ENCODE assay signal across 7 cellular contexts in genomic region chr18:13800505-13801259, GRCh38. TPM values are rescaled to one million over a fixed set of nuclear protein-coding genes. Genes with fewer than 3 reads are reported as not detected.
DNase-seq lines count a peak whose midpoint lies in the region; ATAC-seq and TF ChIP-seq lines count a peak whose summit lies in the region.

No MANE protein-coding gene starts in this region.

- H3K36me3 ChIP-seq in lower lobe of right lung, result no peaks in the 10 kb centered on the region

- H3K9me3 ChIP-seq in lower lobe of right lung, result no peaks in the 10 kb centered on the region

- TF ChIP-seq CTCF in GM12864 (IDR thresholded peaks at IDR 0.05; ENCODE audit: low read depth, low read length, missing control alignments) (peak; percentile 44), lower lobe of right lung (IDR thresholded peaks at IDR 0.05) (peak; percentile 44)

- DNase-seq in GM12864 (ENCODE audit: low read depth) (no peak), Kasumi-1 (lab: John Stamatoyannopoulos, UW) (peak; percentile 36 to 52), dermis blood vessel endothelial cell (peak; percentile 83), lower lobe of right lung (peak; percentile 73), mesenteric fat pad (ENCODE audit: low spot score) (no peak)
- peak in 3 of 4 experiments; percentile 8 to 23 (median 14) for DNase-seq in activated CD4-positive, CD25-positive, alpha-beta regulatory T cell (lab: John Stamatoyannopoulos, UW)
- DNase-seq in stimulated activated CD8-positive, alpha-beta memory T cell treated with anti-CD3 and anti-CD28 coated beads, Interleukin-15, amount 100 ng/mL, for 48 hours (ENCODE audit: low read depth in 2 of 2), result peak; percentile 41 to 46

- intact Hi-C loops in lower lobe of right lung (cut with DNase I), result no loop called here

- peaks cover 34% of the 10 kb centered on the region for H3K27me3 ChIP-seq in lower lobe of right lung (ENCODE audit: low read depth)

- peak; percentile 94 for ATAC-seq in lower lobe of right lung

- no peak overlapping the region for H3K27ac ChIP-seq in lower lobe of right lung

- peaks cover 9% of the 10 kb centered on the region for H3K4me1 ChIP-seq in lower lobe of right lung

- H3K4me3 ChIP-seq in GM12864 (ENCODE audit: low read depth, low read length), result no peak overlapping the region
- peak overlapping the region; percentile 37 for H3K4me3 ChIP-seq in lower lobe of right lung

RNA-seq across cellular contexts. Expression of gene MC5R, which starts 23.3 kb away (rescaled TPM):
- total RNA-seq in dermis blood vessel endothelial cell (not detected in 2 replicates), lower lobe of right lung (not detected), mesenteric fat pad (not detected)

Comparison
In these comparisons a context has a peak if more than half of its experiments do, and no peak if none do; other contexts are left out.
1. DNase-seq: peak in Kasumi-1 (2 of 2), activated CD4-positive, CD25-positive, alpha-beta regulatory T cell (3 of 4), dermis blood vessel endothelial cell (single experiment), lower lobe of right lung (single experiment) and stimulated activated CD8-positive, alpha-beta memory T cell treated with anti-CD3 and anti-CD28 coated beads, Interleukin-15, amount 100 ng/mL, for 48 hours (2 of 2); none in GM12864 (single experiment) and mesenteric fat pad (single experiment).